ENCODE assay signal across 14 cellular contexts in the genomic region with DNA sequence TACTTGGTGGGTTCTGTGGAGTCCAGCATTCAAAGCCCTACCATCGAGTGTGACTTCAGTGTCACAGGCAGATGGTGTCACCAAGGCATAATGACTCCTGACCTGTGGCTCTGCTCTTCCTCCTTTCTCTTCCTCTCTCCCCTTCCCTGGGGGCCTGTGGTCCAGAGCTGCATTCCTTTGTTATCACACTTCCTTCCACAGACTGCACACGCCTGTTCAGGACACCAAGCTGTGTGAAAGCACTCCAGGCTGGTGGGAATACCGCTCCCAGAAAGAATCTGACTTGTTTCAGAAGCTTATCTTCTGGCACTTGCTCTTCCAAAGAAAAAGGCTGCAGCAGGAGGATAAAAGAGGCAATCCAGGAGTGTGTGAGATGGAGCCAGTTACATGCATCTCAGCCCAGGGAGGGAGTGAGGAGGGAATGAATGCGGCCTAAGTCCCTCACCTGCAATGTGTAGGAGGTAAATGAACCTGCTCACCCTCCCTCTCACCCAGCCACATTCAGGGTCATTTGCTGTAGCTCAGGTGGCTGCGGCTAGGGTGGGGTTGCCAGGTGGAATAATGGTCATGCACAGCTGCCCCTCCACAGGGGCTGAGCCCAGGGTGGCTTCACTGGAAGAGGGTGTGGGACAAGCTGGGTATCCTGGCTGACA.
DNase-seq lines count a peak whose midpoint lies in the region; ATAC-seq and TF ChIP-seq lines count a peak whose summit lies in the region.
"Had no signal": no experiment of that assay in that cellular context is flagged by ENCODE, and none has a peak within 500 bp of the region (broad histone marks: within the 10 kb centered on the region; RNA-seq: fewer than 3 reads in every experiment).

No MANE protein-coding gene starts in this region.

- H3K36me3 ChIP-seq in BLaER1 (no peaks in the 10 kb centered on the region), OCI-LY3 (replicated peaks; ENCODE audit: low read depth, low read length) (no peaks in the 10 kb centered on the region), lower lobe of right lung (no peaks in the 10 kb centered on the region)
- H3K36me3 ChIP-seq: gastrocnemius medialis, tibial nerve had no signal

- H3K27ac ChIP-seq in BLaER1: no peak overlapping the region
- no peak overlapping the region for H3K27ac ChIP-seq in OCI-LY3 (ENCODE audit: low read length)
- no peak overlapping the region for H3K27ac ChIP-seq in lower lobe of right lung
- H3K27ac ChIP-seq: gastrocnemius medialis, KMS-11, VCaP had no signal

- H3K36me3 Mint-ChIP-seq in endothelial cell (ENCODE audit: low read depth, unreplicated experiment): no peaks in the 10 kb centered on the region
- no peaks in the 10 kb centered on the region for H3K36me3 Mint-ChIP-seq in activated CD4-positive, alpha-beta memory T cell treated with anti-CD3 and anti-CD28 coated beads for 36 hours

- no peak for TF ChIP-seq CTCF in OCI-LY3 (IDR thresholded peaks at IDR 0.05; ENCODE audit: low read depth, low read length)
- no peak for TF ChIP-seq CTCF in endothelial cell (IDR thresholded peaks at IDR 0.05; ENCODE audit: unreplicated experiment)
- TF ChIP-seq CTCF in lower lobe of right lung (IDR thresholded peaks at IDR 0.05): no peak

- CTCF ChIA-PET in activated CD4-positive, alpha-beta memory T cell treated with anti-CD3 and anti-CD28 coated beads for 36 hours (lab: Charles Lee): no interaction called here

- H3K79me2 ChIP-seq in OCI-LY3 (ENCODE audit: low read length): no peaks in the 10 kb centered on the region

- H3K9me3 ChIP-seq in BLaER1 (no peaks in the 10 kb centered on the region), OCI-LY3 (ENCODE audit: insufficient read depth, low read length) (no peaks in the 10 kb centered on the region), lower lobe of right lung (no peaks in the 10 kb centered on the region)
- H3K9me3 ChIP-seq: gastrocnemius medialis, tibial nerve had no signal

- peak overlapping the region; percentile 67 for H3K4me2 ChIP-seq in BLaER1
- H3K4me2 ChIP-seq in OCI-LY3 (ENCODE audit: low read length): peak overlapping the region; percentile 27; the same call in 1 of the 2 replicates
- H3K4me2 ChIP-seq: KMS-11 had no signal

- peaks cover 48% of the 10 kb centered on the region for H3K4me1 Mint-ChIP-seq in endothelial cell (ENCODE audit: unreplicated experiment)
- no peaks in the 10 kb centered on the region for H3K4me1 Mint-ChIP-seq in activated CD4-positive, alpha-beta memory T cell treated with anti-CD3 and anti-CD28 coated beads for 36 hours (ENCODE audit: low read depth)

- peaks cover 6% of the 10 kb centered on the region for H3K27me3 Mint-ChIP-seq in endothelial cell (ENCODE audit: unreplicated experiment)
- H3K27me3 Mint-ChIP-seq in activated CD4-positive, alpha-beta memory T cell treated with anti-CD3 and anti-CD28 coated beads for 36 hours: no peaks in the 10 kb centered on the region

- H3K27ac Mint-ChIP-seq in endothelial cell (ENCODE audit: unreplicated experiment): peak overlapping the region; percentile 62
- no peak overlapping the region for H3K27ac Mint-ChIP-seq in activated CD4-positive, alpha-beta memory T cell treated with anti-CD3 and anti-CD28 coated beads for 36 hours

- ATAC-seq in lower lobe of right lung: peak; percentile 17 to 40
- no peak for ATAC-seq in GM18870 (IDR thresholded peaks at IDR 0.05; ENCODE audit: unreplicated experiment)
- ATAC-seq: gastrocnemius medialis had no signal

- no peak overlapping the region for H3K4me3 ChIP-seq in BLaER1
- H3K4me3 ChIP-seq in OCI-LY3 (ENCODE audit: low read length): no peak overlapping the region
- H3K4me3 ChIP-seq in lower lobe of right lung: no peak overlapping the region
- H3K4me3 ChIP-seq: gastrocnemius medialis, lung, tibial nerve had no signal

- H3K9ac ChIP-seq in BLaER1: no peak overlapping the region
- no peak overlapping the region for H3K9ac ChIP-seq in OCI-LY3 (ENCODE audit: low read length)
- H3K9ac ChIP-seq: KMS-11 had no signal

- intact Hi-C loops in lower lobe of right lung (cut with DNase I): no loop called here
- intact Hi-C loops in activated CD4-positive, alpha-beta memory T cell treated with anti-CD3 and anti-CD28 coated beads for 36 hours (cut with micrococcal nuclease): no loop called here

- H3K4me3 Mint-ChIP-seq in endothelial cell (ENCODE audit: unreplicated experiment): no peak overlapping the region
- H3K4me3 Mint-ChIP-seq in activated CD4-positive, alpha-beta memory T cell treated with anti-CD3 and anti-CD28 coated beads for 36 hours: no peak overlapping the region

- H3K9me3 Mint-ChIP-seq in endothelial cell (ENCODE audit: unreplicated experiment): no peaks in the 10 kb centered on the region
- no peaks in the 10 kb centered on the region for H3K9me3 Mint-ChIP-seq in activated CD4-positive, alpha-beta memory T cell treated with anti-CD3 and anti-CD28 coated beads for 36 hours

- H3K27me3 ChIP-seq in BLaER1 (no peaks in the 10 kb centered on the region), OCI-LY3 (ENCODE audit: low read depth, low read length) (0 out of 2 replicates have a peak, but pooled peaks cover 3% of the 10 kb centered on the region), lower lobe of right lung (ENCODE audit: low read depth) (no peaks in the 10 kb centered on the region)
- H3K27me3 ChIP-seq: gastrocnemius medialis, tibial nerve had no signal

- H4K20me1 ChIP-seq in BLaER1 (no peaks in the 10 kb centered on the region), OCI-LY3 (ENCODE audit: insufficient read depth, low read length) (no peaks in the 10 kb centered on the region)

- peaks cover 33% of the 10 kb centered on the region for H3K4me1 ChIP-seq in BLaER1
- peaks cover 9% of the 10 kb centered on the region for H3K4me1 ChIP-seq in OCI-LY3 (ENCODE audit: low read length)
- peaks cover 7% of the 10 kb centered on the region for H3K4me1 ChIP-seq in lower lobe of right lung

- H2AFZ ChIP-seq in OCI-LY3 (ENCODE audit: low read depth, low read length): no peak overlapping the region

- DNase-seq in endothelial cell (ENCODE audit: low spot score): peak; percentile 22
- DNase-seq in lower lobe of right lung: no peak
- DNase-seq in stimulated activated CD4-positive, alpha-beta T cell treated with anti-CD3 and anti-CD28 coated beads, Interleukin-12 subunit alpha, Interleukin-12 subunit beta, amount 100 ng/mL, for 4 hours: no peak
- DNase-seq in activated CD4-positive, alpha-beta memory T cell treated with anti-CD3 and anti-CD28 coated beads for 36 hours: no peak
- DNase-seq in HT-29 (ENCODE audit: low spot score): no peak
- DNase-seq: gastrocnemius medialis, HCEC 1CT had no signal

- POLR2A ChIA-PET in activated CD4-positive, alpha-beta memory T cell treated with anti-CD3 and anti-CD28 coated beads for 36 hours (lab: Charles Lee): no interaction called here
